Comparison of ENCODE assay signal across 23 cellular contexts in the genomic region with DNA sequence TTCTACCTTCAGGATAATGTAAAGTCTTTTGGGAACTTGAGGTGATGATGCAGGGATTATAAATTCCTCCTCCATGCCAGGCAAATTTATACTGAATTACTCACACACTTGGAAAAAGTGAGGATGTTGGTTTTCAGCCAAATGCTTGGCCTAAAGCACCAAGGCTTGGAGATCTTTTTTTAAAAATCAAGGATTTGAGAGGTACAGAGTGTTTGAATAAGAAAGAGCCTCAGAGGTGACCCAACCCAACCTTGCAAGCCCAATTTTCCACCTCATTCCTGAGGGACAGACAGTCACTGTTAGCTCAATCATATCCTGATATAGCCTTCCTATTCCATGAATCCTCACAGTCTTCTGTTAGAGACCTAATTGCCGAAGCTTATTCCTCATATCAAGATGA. TPM values are rescaled to one million over a fixed set of nuclear protein-coding genes. Genes with fewer than 3 reads are reported as not detected.
A peak's percentile ranks its signal among the peaks of the same experiment; 100 is the strongest.
DNase-seq lines count a peak whose midpoint lies in the region; ATAC-seq and TF ChIP-seq lines count a peak whose summit lies in the region.
"Had no signal": no experiment of that assay in that cellular context is flagged by ENCODE, and none has a peak within 500 bp of the region (broad histone marks: within the 10 kb centered on the region; RNA-seq: fewer than 3 reads in every experiment).

No MANE protein-coding gene starts in this region.

- H3K4me3 ChIP-seq in astrocyte of the spinal cord (ENCODE audit: low read depth, low read length): no peak overlapping the region
- no peak overlapping the region for H3K4me3 ChIP-seq in lung
- H3K4me3 ChIP-seq: A549, mucosa of descending colon, prostate gland, smooth muscle cell had no signal

- no peak for TF ChIP-seq CTCF in astrocyte of the spinal cord (IDR thresholded peaks at IDR 0.05; ENCODE audit: low read depth, low read length)
- TF ChIP-seq CTCF in lung (IDR thresholded peaks at IDR 0.05; ENCODE audit: control extremely low read depth, extremely low read depth): no peak

- intact Hi-C loops in Right ventricle myocardium superior (cut with DNase I): no loop called here

- H3K27me3 ChIP-seq in lung (ENCODE audit: control insufficient read depth, insufficient read depth): no peaks in the 10 kb centered on the region

- no peak overlapping the region for H3K27ac ChIP-seq in lung (ENCODE audit: low read depth in 1 of 2, low read length in 1 of 2)
- H3K27ac ChIP-seq: A549, prostate gland had no signal

- WGBS in lung, 2 donors: 43 to 65% methylated on average over 1 of the region's 1 CpG

- ATAC-seq in lung (ENCODE audit: insufficient read depth, low FRiP score) (peak; percentile 53), Right ventricle myocardium superior (ENCODE audit: poor library complexity) (no peak)
- ATAC-seq: A549, left colon, mucosa of descending colon, SK-N-SH treated with all-trans-retinoic acid at 6 μM for 48 hours had no signal

- DNase-seq in AG08395 (ENCODE audit: low spot score) (peak; percentile 51), M059J (ENCODE audit: low read depth) (peak; percentile 96), astrocyte of the spinal cord (ENCODE audit: low read depth, low spot score) (peak; percentile 80), lung (ENCODE audit: low spot score) (no peak), NCI-H1048 (lab: John Stamatoyannopoulos, UW) (no peak), Right ventricle myocardium superior (no peak), NCI-H187 (lab: John Stamatoyannopoulos, UW) (no peak), amniotic stem cell (lab: John Stamatoyannopoulos, UW) (no peak)
- DNase-seq: activated CD4-positive, alpha-beta T cell treated with anti-CD3 and anti-CD28 coated beads for 1 hour; activated naive CD8-positive, alpha-beta T cell treated with anti-CD3 and anti-CD28 coated beads, Interleukin-2, amount 10 ng/mL, durations not matched to agents 7 days and 5 days; CD4-positive, CD25-positive, alpha-beta regulatory T cell; left colon; mucosa of descending colon; NCI-H1436; NCI-H774; stimulated activated CD4-positive, alpha-beta T cell treated with anti-CD3 and anti-CD28 coated beads, Interleukin-4, amount 100 ng/mL, for 4 hours had no signal

- H3K4me1 ChIP-seq in lung (ENCODE audit: control insufficient read depth in 2 of 2, insufficient read depth in 2 of 2, low read length in 2 of 2): no peaks in the 10 kb centered on the region
- H3K4me1 ChIP-seq: A549, prostate gland had no signal

- no peaks in the 10 kb centered on the region for H3K36me3 ChIP-seq in lung (ENCODE audit: control insufficient read depth in 2 of 2, insufficient read depth in 2 of 2, low read length in 2 of 2)
- H3K36me3 ChIP-seq: prostate gland had no signal

- peaks cover 0 to 1% of the 10 kb centered on the region in 2 donors for H3K9me3 ChIP-seq in lung (ENCODE audit: control insufficient read depth in 2 of 2, insufficient read depth in 1 of 2, low read length in 1 of 2)
- H3K9me3 ChIP-seq: A549, mucosa of descending colon, prostate gland had no signal

- in situ Hi-C loops in astrocyte of the spinal cord (cut with HindIII; ENCODE audit: low sequenced_read_pairs): no loop called here

RNA-seq across cellular contexts. Expression of a gene that starts 14.0 kb away (rescaled TPM):
- total RNA-seq in M059J (2014; rRNA removed; shearing (Covaris generic)): 8.6 and 9.8 TPM in 2 replicates
- total RNA-seq in lung: under 1 TPM; 0.18 to 0.37 TPM
- under 1 TPM; 0.02 TPM for polyA plus RNA-seq in lung
- 4.1 TPM for total RNA-seq in Right ventricle myocardium superior
- total RNA-seq: activated CD8-positive, alpha-beta memory T cell treated with anti-CD3 and anti-CD28 coated beads for 36 hours; activated naive CD8-positive, alpha-beta T cell treated with anti-CD3 and anti-CD28 coated beads, Interleukin-2, amount 10 ng/mL, durations not matched to agents 7 days and 5 days; activated T-helper 1 cell treated with anti-CD3 and anti-CD28 coated beads, Interleukin-12 subunit alpha, Interleukin-12 subunit beta, Interleukin-2, Interleukin-4 antibody, amounts not matched to agents 30 ng/mL and 10 ng/mL and 1 ng/mL, durations not matched to agents 14 hours and 24 hours and 36 hours; CD4-positive, CD25-positive, alpha-beta regulatory T cell; dermis microvascular lymphatic vessel endothelial cell had no signal
- polyA plus RNA-seq: A549; CD4-positive, CD25-positive, alpha-beta regulatory T cell had no signal

Comparison
In these comparisons a context has a peak if more than half of its experiments do, and no peak if none do; other contexts are left out.
1. DNase-seq: peak in AG08395 (single experiment), M059J (single experiment) and astrocyte of the spinal cord (single experiment); none in lung (single experiment), NCI-H1048 (single experiment), Right ventricle myocardium superior (single experiment), NCI-H187 (0 of 2) and amniotic stem cell (single experiment).